Comparison of ENCODE assay signal across 9 cellular contexts in the genomic region with DNA sequence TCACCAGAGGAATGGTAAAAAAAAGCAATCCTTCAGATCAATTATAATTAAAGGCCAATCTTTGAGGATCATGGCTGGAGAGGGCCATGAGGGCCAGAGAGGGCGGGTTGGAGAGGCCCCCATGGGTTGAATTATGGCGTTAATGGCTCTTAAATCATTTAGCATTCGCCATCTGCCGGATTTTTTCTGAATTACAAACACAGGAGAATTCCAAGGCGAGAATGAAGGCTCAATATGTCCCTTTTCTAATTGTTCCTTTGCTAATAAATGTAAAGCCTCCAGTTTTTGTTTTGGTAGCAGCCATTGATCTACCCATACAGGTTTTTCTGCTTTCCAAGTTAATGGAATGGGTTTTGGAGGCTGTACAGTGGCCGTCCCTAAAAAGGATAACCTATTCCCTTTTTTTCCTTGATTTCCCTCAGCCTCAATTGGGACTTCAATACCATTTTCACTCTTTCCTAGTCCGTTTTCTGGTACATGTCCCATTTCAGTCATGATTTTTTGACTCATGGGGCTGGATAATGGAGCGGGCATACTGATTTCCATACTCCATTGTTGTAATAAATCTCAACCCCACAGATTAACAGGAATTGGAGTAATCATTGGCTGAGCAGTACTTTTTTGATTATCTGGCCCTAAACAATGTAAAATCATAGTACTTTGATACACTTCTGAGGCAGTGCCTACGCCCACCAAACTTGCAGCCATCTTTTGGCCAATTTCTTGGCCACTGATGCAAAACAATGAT. TPM values are rescaled to one million over a fixed set of nuclear protein-coding genes. Genes with fewer than 3 reads are reported as not detected.
A peak's percentile ranks its signal among the peaks of the same experiment; 100 is the strongest.
DNase-seq lines count a peak whose midpoint lies in the region; ATAC-seq, FAIRE-seq and TF ChIP-seq lines count a peak whose summit lies in the region.
"Had no signal": no experiment of that assay in that cellular context is flagged by ENCODE, and none has a peak within 500 bp of the region (broad histone marks: within the 10 kb centered on the region; RNA-seq: fewer than 3 reads in every experiment).

No MANE protein-coding gene starts in this region.

- intact Hi-C loops in GM12878 (cut with micrococcal nuclease; ENCODE audit: unreplicated experiment), result no loop called here

- H3K36me3 ChIP-seq in GM12878 (ENCODE audit: control insufficient read depth in 2 of 2, insufficient read depth in 2 of 2, low read length in 1 of 2) (no peaks in the 10 kb centered on the region), neural progenitor cell (no peaks in the 10 kb centered on the region)

- no peak overlapping the region for H2AFZ ChIP-seq in GM12878 (ENCODE audit: control insufficient read depth, low read depth, low read length)
- H2AFZ ChIP-seq in neural progenitor cell (replicated peaks), result no peak overlapping the region

- TF ChIP-seq CTCF in D721Med (IDR thresholded peaks at IDR 0.05; ENCODE audit: insufficient read depth, missing control alignments), result peak; percentile 41
- peak; percentile 22 to 32 (median 27); a peak in 3 of 6 replicates for TF ChIP-seq CTCF in GM12878 (IDR thresholded peaks at IDR 0.05 in 2 of 3, conservative IDR thresholded peaks at IDR 0.05 in 1 of 3; ENCODE audit: control insufficient read depth in 2 of 3, extremely low read depth in 1 of 3, insufficient read depth in 1 of 3, low read depth in 3 of 3, low read length in 3 of 3)
- TF ChIP-seq CTCF in neural progenitor cell (IDR thresholded peaks at IDR 0.05), result peak; percentile 49

- CTCF ChIA-PET in GM12878 (lab: Yijun Ruan, JAX), result interaction anchor here (0.7 to 13.1 kb wide), 7 partner anchors 15 to 283 kb away, joined by 3 to 163 read pairs (median 5); partner anchors contain the start of gene NPDC1

- in situ Hi-C loops in KBM-7 (cut with MboI; ENCODE audit: low pct_unique_long_range_greater_than_20kb, low sequenced_read_pairs) (no loop called here), GM12878 (cut with MboI) (no loop called here)

- 27% methylated on average over 9 of the region's 9 CpGs for WGBS in GM12878 (ENCODE audit: insufficient coverage, insufficient replicate concordance, low lambda C conversion rate, missing lambda C conversion rate)

- FAIRE-seq in D721Med (lab: Jason Lieb, UNC), result no peak
- peak; percentile 54 for FAIRE-seq in GM12878 (lab: Jason Lieb, UNC)

- H3K4me1 ChIP-seq in GM12878 (ENCODE audit: control insufficient read depth, insufficient read depth, low read length) (peaks cover 3% of the 10 kb centered on the region), neural progenitor cell (peaks cover 7% of the 10 kb centered on the region)

- no peak for TF ChIP-seq POLR2A in GM12878 (IDR thresholded peaks at IDR 0.05; ENCODE audit: low read depth, low read length)

- DNase-seq in D721Med (ENCODE audit: insufficient read length, low spot score) (no peak), KBM-7 (peak; percentile 54), GM12878 (ENCODE audit: low read depth, low spot score) (no peak), neural progenitor cell (ENCODE audit: low spot score) (peak; percentile 46), NCI-H2107 (lab: John Stamatoyannopoulos, UW) (no peak), NCI-H128 (lab: John Stamatoyannopoulos, UW; ENCODE audit: unreplicated experiment) (no peak), ureter (ENCODE audit: low spot score) (no peak)
- DNase-seq in stimulated activated CD4-positive, alpha-beta T cell treated with anti-CD3 and anti-CD28 coated beads, Interleukin-4, amount 100 ng/mL, for 24 hours, result no peak

- H3K4me3 Mint-ChIP-seq in neural progenitor cell, result peak overlapping the region; percentile 51

- POLR2A ChIA-PET in GM12878 (lab: Charles Lee), result no interaction called here

- ATAC-seq in GM12878, result peak; percentile 65

- H3K27me3 ChIP-seq in GM12878 (replicated peaks in 1 of 2; ENCODE audit: control insufficient read depth in 2 of 2, insufficient read depth in 2 of 2, low read length in 1 of 2) (peaks cover 0 to 1% of the 10 kb centered on the region in 2 experiments; a peak in 1 of 4 replicates), neural progenitor cell (peaks cover 40% of the 10 kb centered on the region)

- H3F3A ChIP-seq in neural progenitor cell (ENCODE audit: low read depth), result peaks cover 9% of the 10 kb centered on the region

- TF ChIP-seq RAD21 in GM12878 (IDR thresholded peaks at IDR 0.05; ENCODE audit: insufficient read depth, low read depth, low read length), result 0 out of 2 replicates have a peak, but pooled peaks have one; percentile 8

- H3K4me2 ChIP-seq in GM12878 (ENCODE audit: control insufficient read depth, insufficient read depth), result no peak overlapping the region
- H3K4me2 ChIP-seq in neural progenitor cell, result no peak overlapping the region

- H3K27me3 Mint-ChIP-seq in neural progenitor cell (ENCODE audit: insufficient read depth, low read depth), result peaks cover 15% of the 10 kb centered on the region

- no TSS peak for BruUV-seq in GM12878 (replicated peaks; lab: Mats Ljungman, UMichigan)

- H3K4me1 Mint-ChIP-seq in neural progenitor cell, result peaks cover 28% of the 10 kb centered on the region

- no peaks in the 10 kb centered on the region for H4K20me1 ChIP-seq in GM12878 (ENCODE audit: control insufficient read depth, insufficient read depth)
- H4K20me1 ChIP-seq in neural progenitor cell (ENCODE audit: low read depth), result no peaks in the 10 kb centered on the region

- H3K36me3 Mint-ChIP-seq in neural progenitor cell, result no peaks in the 10 kb centered on the region

- H3K9ac ChIP-seq in GM12878 (ENCODE audit: control insufficient read depth, insufficient read depth, low read length) (no peak overlapping the region), neural progenitor cell (no peak overlapping the region)

- SMC1A ChIA-PET in GM12878 (lab: Charles Lee; ENCODE audit: uncharacterized antibody, unreplicated experiment), result interaction anchor here (0.7 to 0.9 kb wide), 2 partner anchors 18 to 54 kb away, joined by 3 to 4 read pairs; no protein-coding TSS in a partner anchor

- no peak for TF ChIP-seq EP300 in GM12878 (IDR thresholded peaks at IDR 0.05; ENCODE audit: borderline replicate concordance in 1 of 2, control insufficient read depth in 1 of 2, low read depth in 2 of 2, low read length in 2 of 2)

- RAD21 ChIA-PET in GM12878 (lab: Charles Lee; ENCODE audit: unreplicated experiment), result interaction anchor here (0.6 to 1.0 kb wide), 4 partner anchors 18 to 251 kb away, joined by 3 to 4 read pairs (median 3); partner anchors contain the start of gene LCN15

- peaks cover under 1% of the 10 kb centered on the region for H3K9me3 Mint-ChIP-seq in neural progenitor cell

- H3K27ac ChIP-seq in GM12878 (ENCODE audit: control insufficient read depth, insufficient read depth), result no peak overlapping the region
- H3K27ac ChIP-seq in neural progenitor cell, result no peak overlapping the region

- H3K4me3 ChIP-seq in GM12878 (no peak overlapping the region), neural progenitor cell (no peak overlapping the region)

- H3K79me2 ChIP-seq in GM12878 (ENCODE audit: control insufficient read depth, insufficient read depth, low read length) (no peaks in the 10 kb centered on the region), neural progenitor cell (ENCODE audit: low read depth) (no peaks in the 10 kb centered on the region)

- H3K9me3 ChIP-seq in GM12878 (replicated peaks; ENCODE audit: control insufficient read depth, insufficient read depth, low read length) (no peaks in the 10 kb centered on the region), neural progenitor cell (ENCODE audit: low read depth) (no peaks in the 10 kb centered on the region)

- no peak overlapping the region for H3K27ac Mint-ChIP-seq in neural progenitor cell

RNA-seq across cellular contexts. Expression of gene TMEM141, which starts 6.7 kb away (rescaled TPM):
- 14.3 and 15.9 TPM in 2 replicates for total RNA-seq in GM12878 (2013; cell fraction: nucleolus; rRNA removed)
- total RNA-seq in GM12878 (2014; rRNA removed), result 42.5 and 43.1 TPM in 2 replicates
- 27.4 and 29.2 TPM in 2 replicates for total RNA-seq in GM12878 (2014; rRNA removed; fragmentation: Illumina TruSeq; extraction: Trizol)
- 31.1 and 36.1 TPM in 2 replicates for total RNA-seq in GM12878 (2021)
- polyA plus RNA-seq in GM12878 (2011; ENCODE audit: low read depth), result 6.3 TPM
- 11.0 and 20.2 TPM in 2 replicates for polyA plus RNA-seq in GM12878 (2011; rRNA removed)
- polyA plus RNA-seq in GM12878 (2011; cell fraction: cytosol; rRNA removed), result 35.8 and 37.1 TPM in 2 replicates
- 23.1 and 24.7 TPM in 2 replicates for polyA plus RNA-seq in GM12878 (2011; cell fraction: nucleus; rRNA removed)
- polyA plus RNA-seq in GM12878 (2012), result 20.4 and 25.1 TPM in 2 replicates
- 15.2 and 38.1 TPM in 2 replicates for polyA plus RNA-seq in GM12878 (2014; fragmentation: Illumina TruSeq; extraction: Trizol)
- 10 to 100 TPM in 1 of 2 experiments, 1 to 10 TPM in 1; 7.8 to 13.3 TPM for polyA plus RNA-seq in GM12878 (2014; fragmentation: Nextera tagmentation; extraction: Ambion mirVana)
- 37.7 and 43.5 TPM in 2 replicates for polyA plus RNA-seq in GM12878 (2014; rRNA removed)
- 10 to 100 TPM; 46.7 to 48.6 TPM for polyA plus RNA-seq in GM12878 (2016; fragmentation: Nextera tagmentation; extraction: Ambion mirVana)
- 5.8 and 8.3 TPM in 2 replicates for polyA minus RNA-seq in GM12878 (2011; rRNA and poly(A)+ RNA removed)
- 3.5 and 4.1 TPM in 2 replicates for polyA minus RNA-seq in GM12878 (2011; cell fraction: cytosol; rRNA and poly(A)+ RNA removed)
- 9.7 and 14.3 TPM in 2 replicates for polyA minus RNA-seq in GM12878 (2011; cell fraction: nucleus; rRNA and poly(A)+ RNA removed)
- 19.9 and 46.8 TPM in 2 replicates for total RNA-seq in neural progenitor cell (ENCODE audit: low replicate concordance)
- 80.8 TPM for total RNA-seq in ureter

RNA-seq across cellular contexts. Expression of gene CCDC183, which starts 11.7 kb away (rescaled TPM):
- 2.4 and 2.5 TPM in 2 replicates for total RNA-seq in GM12878 (2013; cell fraction: nucleolus; rRNA removed)
- total RNA-seq in GM12878 (2014; rRNA removed) (not detected in 2 replicates), GM12878 (2014; rRNA removed; fragmentation: Illumina TruSeq; extraction: Trizol) (not detected in 2 replicates), GM12878 (2021) (0.27 TPM in 1 of 2 replicates, not detected in the other), neural progenitor cell (ENCODE audit: low replicate concordance) (0.84 and 2.1 TPM in 2 replicates), ureter (0.18 TPM)
- polyA plus RNA-seq in GM12878 (2011; ENCODE audit: low read depth), result not detected
- polyA plus RNA-seq in GM12878 (2011; rRNA removed) (0.26 and 0.43 TPM in 2 replicates), GM12878 (2014; fragmentation: Illumina TruSeq; extraction: Trizol) (0.04 TPM in 1 of 2 replicates, not detected in the other), GM12878 (2014; fragmentation: Nextera tagmentation; extraction: Ambion mirVana) (not detected), GM12878 (2014; rRNA removed) (0.25 and 0.60 TPM in 2 replicates), GM12878 (2016; fragmentation: Nextera tagmentation; extraction: Ambion mirVana) (1 to 10 TPM in 1 of 2 experiments, under 1 TPM in 1; 0.55 to 1.2 TPM)
- polyA plus RNA-seq in GM12878 (2011; cell fraction: cytosol; rRNA removed), result 0.22 TPM in 2 replicates
- polyA plus RNA-seq in GM12878 (2011; cell fraction: nucleus; rRNA removed), result 3.2 and 4.4 TPM in 2 replicates
- polyA plus RNA-seq in GM12878 (2012), result 0.51 and 0.93 TPM in 2 replicates
- not detected in 2 replicates for polyA minus RNA-seq in GM12878 (2011; rRNA and poly(A)+ RNA removed)
- polyA minus RNA-seq in GM12878 (2011; cell fraction: cytosol; rRNA and poly(A)+ RNA removed), result not detected in 2 replicates
- polyA minus RNA-seq in GM12878 (2011; cell fraction: nucleus; rRNA and poly(A)+ RNA removed), result 0.12 TPM in 1 of 2 replicates, not detected in the other

RNA-seq across cellular contexts. Expression of gene LCN15, which starts 20.1 kb away (rescaled TPM):
- total RNA-seq in GM12878 (2013; cell fraction: nucleolus; rRNA removed), result 0.33 TPM in 1 of 2 replicates, not detected in the other
- total RNA-seq in GM12878 (2014; rRNA removed) (0.22 TPM in 1 of 2 replicates, not detected in the other), GM12878 (2014; rRNA removed; fragmentation: Illumina TruSeq; extraction: Trizol) (not detected in 2 replicates), GM12878 (2021) (not detected in 2 replicates), neural progenitor cell (ENCODE audit: low replicate concordance) (not detected in 2 replicates), ureter (not detected)
- not detected for polyA plus RNA-seq in GM12878 (2011; ENCODE audit: low read depth)
- polyA plus RNA-seq in GM12878 (2011; rRNA removed) (not detected in 2 replicates), GM12878 (2014; fragmentation: Illumina TruSeq; extraction: Trizol) (not detected in 2 replicates), GM12878 (2014; fragmentation: Nextera tagmentation; extraction: Ambion mirVana) (not detected), GM12878 (2014; rRNA removed) (0.11 TPM in 1 of 2 replicates, not detected in the other), GM12878 (2016; fragmentation: Nextera tagmentation; extraction: Ambion mirVana) (under 1 TPM; 0.37 to 0.50 TPM)
- 0.05 TPM in 1 of 2 replicates, not detected in the other for polyA plus RNA-seq in GM12878 (2011; cell fraction: cytosol; rRNA removed)
- 0.04 TPM in 1 of 2 replicates, not detected in the other for polyA plus RNA-seq in GM12878 (2011; cell fraction: nucleus; rRNA removed)
- 0.13 and 0.23 TPM in 2 replicates for polyA plus RNA-seq in GM12878 (2012)
- not detected in 2 replicates for polyA minus RNA-seq in GM12878 (2011; rRNA and poly(A)+ RNA removed)
- polyA minus RNA-seq in GM12878 (2011; cell fraction: cytosol; rRNA and poly(A)+ RNA removed), result not detected in 2 replicates
- not detected in 2 replicates for polyA minus RNA-seq in GM12878 (2011; cell fraction: nucleus; rRNA and poly(A)+ RNA removed)
- total RNA-seq: NCI-H460 had no signal

RNA-seq across cellular contexts. Expression of gene RABL6, which starts 23.3 kb away (rescaled TPM):
- total RNA-seq in GM12878 (2013; cell fraction: nucleolus; rRNA removed), result 57.1 and 70.1 TPM in 2 replicates
- total RNA-seq in GM12878 (2014; rRNA removed) (75.9 and 88.4 TPM in 2 replicates), GM12878 (2014; rRNA removed; fragmentation: Illumina TruSeq; extraction: Trizol) (38.7 and 44.4 TPM in 2 replicates), GM12878 (2021) (125 and 134 TPM in 2 replicates), neural progenitor cell (ENCODE audit: low replicate concordance) (71.2 and 148 TPM in 2 replicates), ureter (60.2 TPM)
- 41.1 TPM for polyA plus RNA-seq in GM12878 (2011; ENCODE audit: low read depth)
- polyA plus RNA-seq in GM12878 (2011; rRNA removed) (25.5 and 45.8 TPM in 2 replicates), GM12878 (2014; fragmentation: Illumina TruSeq; extraction: Trizol) (21.6 and 38.4 TPM in 2 replicates), GM12878 (2014; fragmentation: Nextera tagmentation; extraction: Ambion mirVana) (1 to 10 TPM; 1.4 to 5.4 TPM), GM12878 (2014; rRNA removed) (84.7 and 92.1 TPM in 2 replicates), GM12878 (2016; fragmentation: Nextera tagmentation; extraction: Ambion mirVana) (10 to 100 TPM; 16.4 to 41.0 TPM)
- polyA plus RNA-seq in GM12878 (2011; cell fraction: cytosol; rRNA removed), result 44.4 and 59.3 TPM in 2 replicates
- polyA plus RNA-seq in GM12878 (2011; cell fraction: nucleus; rRNA removed), result 99.6 and 142 TPM in 2 replicates
- polyA plus RNA-seq in GM12878 (2012), result 49.6 and 55.1 TPM in 2 replicates
- polyA minus RNA-seq in GM12878 (2011; rRNA and poly(A)+ RNA removed), result 38.3 and 60.1 TPM in 2 replicates
- 20.6 and 22.6 TPM in 2 replicates for polyA minus RNA-seq in GM12878 (2011; cell fraction: cytosol; rRNA and poly(A)+ RNA removed)
- 27.8 and 54.0 TPM in 2 replicates for polyA minus RNA-seq in GM12878 (2011; cell fraction: nucleus; rRNA and poly(A)+ RNA removed)

RNA-seq across cellular contexts. Expression of gene LCN8, which starts 26.4 kb away (rescaled TPM):
- not detected in 2 replicates for total RNA-seq in GM12878 (2013; cell fraction: nucleolus; rRNA removed)
- not detected in 2 replicates for total RNA-seq in GM12878 (2014; rRNA removed)
- total RNA-seq in GM12878 (2014; rRNA removed; fragmentation: Illumina TruSeq; extraction: Trizol), result not detected in 2 replicates
- total RNA-seq in GM12878 (2021), result not detected in 2 replicates
- not detected for polyA plus RNA-seq in GM12878 (2011; ENCODE audit: low read depth)
- not detected in 2 replicates for polyA plus RNA-seq in GM12878 (2011; rRNA removed)
- not detected in 2 replicates for polyA plus RNA-seq in GM12878 (2011; cell fraction: cytosol; rRNA removed)
- polyA plus RNA-seq in GM12878 (2011; cell fraction: nucleus; rRNA removed), result not detected in 2 replicates
- not detected in 2 replicates for polyA plus RNA-seq in GM12878 (2012)
- not detected in 2 replicates for polyA plus RNA-seq in GM12878 (2014; fragmentation: Illumina TruSeq; extraction: Trizol)
- polyA plus RNA-seq in GM12878 (2014; fragmentation: Nextera tagmentation; extraction: Ambion mirVana), result not detected
- polyA plus RNA-seq in GM12878 (2014; rRNA removed), result not detected in 2 replicates
- not detected for polyA plus RNA-seq in GM12878 (2016; fragmentation: Nextera tagmentation; extraction: Ambion mirVana)
- not detected in 2 replicates for polyA minus RNA-seq in GM12878 (2011; rRNA and poly(A)+ RNA removed)
- not detected in 2 replicates for polyA minus RNA-seq in GM12878 (2011; cell fraction: cytosol; rRNA and poly(A)+ RNA removed)
- not detected in 2 replicates for polyA minus RNA-seq in GM12878 (2011; cell fraction: nucleus; rRNA and poly(A)+ RNA removed)
- total RNA-seq in neural progenitor cell (ENCODE audit: low replicate concordance), result not detected in 2 replicates
- not detected for total RNA-seq in ureter
- total RNA-seq: NCI-H460 had no signal

Comparison
In these comparisons a context has a peak if more than half of its experiments do, and no peak if none do; other contexts are left out.
1. DNase-seq: peak in KBM-7 (single experiment) and neural progenitor cell (single experiment); none in D721Med (single experiment), GM12878 (single experiment), NCI-H2107 (single experiment), NCI-H128 (single experiment), ureter (single experiment) and stimulated activated CD4-positive, alpha-beta T cell treated with anti-CD3 and anti-CD28 coated beads, Interleukin-4, amount 100 ng/mL, for 24 hours (single experiment).
2. Peak in every context shown above with its lines, with median percentiles within 50 percentile points of each other: CTCF ChIP-seq.